In the genomic region with DNA sequence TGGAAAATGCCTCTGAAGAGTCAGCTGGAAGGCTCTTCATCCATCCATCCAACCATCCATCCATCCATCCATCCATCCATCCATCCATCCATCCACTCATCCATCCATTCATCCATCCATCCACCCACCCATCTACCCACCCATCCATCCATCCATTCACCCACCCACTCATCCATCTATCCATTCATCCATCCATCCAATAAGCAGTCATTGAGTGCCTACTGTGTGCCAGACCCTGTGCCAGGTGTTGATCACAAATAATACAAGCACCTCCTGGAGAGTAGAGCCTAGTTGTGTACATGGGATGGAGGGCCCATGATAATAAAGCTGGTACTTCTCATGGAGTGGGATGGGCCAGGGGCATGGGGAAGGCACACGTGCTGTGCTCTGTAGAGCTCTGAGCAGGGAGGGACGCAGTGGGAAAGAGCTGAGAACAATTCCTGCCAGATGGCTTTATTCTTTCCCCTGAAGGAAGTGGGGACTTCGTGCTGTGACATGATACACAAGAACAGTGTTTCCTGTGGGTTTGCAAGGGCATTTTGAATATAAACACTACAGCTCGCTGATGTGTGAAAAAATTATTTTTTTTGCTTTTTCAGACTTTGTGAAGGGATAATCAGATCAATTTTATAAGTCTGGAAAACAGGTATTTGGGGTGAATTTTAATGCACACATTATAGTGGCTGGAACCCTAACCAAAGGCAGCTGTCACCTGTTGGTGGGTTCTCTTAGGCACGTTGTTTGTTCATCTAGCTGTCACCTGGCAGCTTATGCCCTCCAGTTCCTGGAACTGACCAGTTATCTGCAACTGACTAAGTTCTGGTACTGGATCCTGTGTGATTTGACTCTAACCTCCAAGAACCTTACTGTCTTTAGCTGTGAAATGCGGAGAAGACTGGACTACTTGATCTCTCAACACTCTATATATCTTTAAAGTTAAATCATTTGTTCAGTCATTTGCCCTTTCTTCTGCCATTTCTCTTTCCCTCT, we compare ENCODE assay signal across 14 cellular contexts.
DNase-seq lines count a peak whose midpoint lies in the region; ATAC-seq and TF ChIP-seq lines count a peak whose summit lies in the region.
"Had no signal": no experiment of that assay in that cellular context is flagged by ENCODE, and none has a peak within 500 bp of the region (broad histone marks: within the 10 kb centered on the region; RNA-seq: fewer than 3 reads in every experiment).

No MANE protein-coding gene starts in this region.

- no peaks in the 10 kb centered on the region for H3K27me3 Mint-ChIP-seq in activated naive CD8-positive, alpha-beta T cell treated with anti-CD3 and anti-CD28 coated beads, Interleukin-2, amount 10 ng/mL, durations not matched to agents 7 days and 5 days
- no peaks in the 10 kb centered on the region for H3K27me3 Mint-ChIP-seq in stimulated activated memory B cell treated with anti-CD40 and anti-IgM and Interleukin-4, amounts not matched to agents 10 μg/mL and 1 μg/mL and 100 μg/mL, for 72 hours
- H3K27me3 Mint-ChIP-seq in GM23338 (ENCODE audit: insufficient read depth, low read depth, poor library complexity), result no peaks in the 10 kb centered on the region

- H3K4me2 ChIP-seq in GM23338, result no peak overlapping the region

- H3K36me3 ChIP-seq in GM23338 (ENCODE audit: insufficient read depth), result no peaks in the 10 kb centered on the region
- H3K36me3 ChIP-seq: esophagus muscularis mucosa, heart right ventricle, suprapubic skin had no signal

- H3K9me2 ChIP-seq in GM23338 (ENCODE audit: insufficient read depth), result no peaks in the 10 kb centered on the region; the same call in 1 of the 2 replicates

- H3K9me3 Mint-ChIP-seq in activated naive CD4-positive, alpha-beta T cell treated with anti-CD3 and anti-CD28 coated beads, Interleukin-2, amount 50 U/mL, for 72 hours, result peaks cover 0 to 6% of the 10 kb centered on the region in 2 donors
- H3K9me3 Mint-ChIP-seq in activated naive CD8-positive, alpha-beta T cell treated with anti-CD3 and anti-CD28 coated beads, Interleukin-2, amount 10 ng/mL, durations not matched to agents 7 days and 5 days, result no peaks in the 10 kb centered on the region
- no peaks in the 10 kb centered on the region for H3K9me3 Mint-ChIP-seq in stimulated activated memory B cell treated with anti-CD40 and anti-IgM and Interleukin-4, amounts not matched to agents 10 μg/mL and 1 μg/mL and 100 μg/mL, for 72 hours
- H3K9me3 Mint-ChIP-seq in GM23338, result no peaks in the 10 kb centered on the region; the same call in 2 of the 3 replicates

- H3K27ac ChIP-seq in GM23338 (ENCODE audit: low read depth), result no peak overlapping the region
- H3K27ac ChIP-seq: esophagus muscularis mucosa, heart right ventricle, suprapubic skin had no signal

- H3K36me3 Mint-ChIP-seq in activated naive CD4-positive, alpha-beta T cell treated with anti-CD3 and anti-CD28 coated beads, Interleukin-2, amount 50 U/mL, for 72 hours, result peaks cover 0 to 22% of the 10 kb centered on the region in 2 donors
- peaks cover 36% of the 10 kb centered on the region for H3K36me3 Mint-ChIP-seq in activated naive CD8-positive, alpha-beta T cell treated with anti-CD3 and anti-CD28 coated beads, Interleukin-2, amount 10 ng/mL, durations not matched to agents 7 days and 5 days
- H3K36me3 Mint-ChIP-seq in stimulated activated memory B cell treated with anti-CD40 and anti-IgM and Interleukin-4, amounts not matched to agents 10 μg/mL and 1 μg/mL and 100 μg/mL, for 72 hours, result peaks cover 56% of the 10 kb centered on the region
- no peaks in the 10 kb centered on the region for H3K36me3 Mint-ChIP-seq in GM23338 (ENCODE audit: low read depth)

- no peak for TF ChIP-seq CTCF in GM23338 (conservative IDR thresholded peaks at IDR 0.05; ENCODE audit: low read depth in 2 of 2)

- H3K4me1 Mint-ChIP-seq in activated naive CD8-positive, alpha-beta T cell treated with anti-CD3 and anti-CD28 coated beads, Interleukin-2, amount 10 ng/mL, durations not matched to agents 7 days and 5 days, result peaks cover 34% of the 10 kb centered on the region
- peaks cover 85% of the 10 kb centered on the region for H3K4me1 Mint-ChIP-seq in stimulated activated memory B cell treated with anti-CD40 and anti-IgM and Interleukin-4, amounts not matched to agents 10 μg/mL and 1 μg/mL and 100 μg/mL, for 72 hours
- peaks cover 13% of the 10 kb centered on the region for H3K4me1 Mint-ChIP-seq in GM23338

- no peaks in the 10 kb centered on the region for H4K20me1 ChIP-seq in GM23338 (replicated peaks; ENCODE audit: insufficient read depth)

- no peaks in the 10 kb centered on the region for H3K4me1 ChIP-seq in GM23338 (ENCODE audit: insufficient read depth)
- H3K4me1 ChIP-seq: esophagus muscularis mucosa, suprapubic skin had no signal

- DNase-seq in activated naive CD4-positive, alpha-beta T cell treated with anti-CD3 and anti-CD28 coated beads, Interleukin-2, amount 50 U/mL, for 72 hours (ENCODE audit: low spot score in 2 of 2), result no peak
- DNase-seq in activated naive CD4-positive, alpha-beta T cell (lab: John Stamatoyannopoulos, UW), result no peak
- DNase-seq in NCI-H345 treated with DMSO at 0.1 percent for 48 hours (lab: John Stamatoyannopoulos, UW; ENCODE audit: unreplicated experiment) (peak; percentile 22), SW480 (ENCODE audit: low spot score) (no peak), GM23338 (ENCODE audit: low spot score) (no peak)
- no peak for DNase-seq in activated naive CD8-positive, alpha-beta T cell treated with anti-CD3 and anti-CD28 coated beads, Interleukin-2, amount 10 ng/mL, durations not matched to agents 7 days and 5 days
- DNase-seq: amniotic stem cell; heart right ventricle; NCI-H526 treated with DMSO at 0.1 percent for 48 hours; stimulated activated CD4-positive, alpha-beta T cell treated with anti-CD3 and anti-CD28 coated beads, Interleukin-12 subunit alpha, Interleukin-12 subunit beta, amount 100 ng/mL, for 4 hours had no signal

- H3F3A ChIP-seq in GM23338 (replicated peaks; ENCODE audit: low read depth), result no peaks in the 10 kb centered on the region

- H3K79me2 ChIP-seq in GM23338 (replicated peaks; ENCODE audit: insufficient read depth), result no peaks in the 10 kb centered on the region

- POLR2A ChIA-PET in activated naive CD8-positive, alpha-beta T cell treated with anti-CD3 and anti-CD28 coated beads, Interleukin-2, amount 10 ng/mL, durations not matched to agents 7 days and 5 days (lab: Charles Lee), result interaction anchor here (0.9 kb wide), 1 partner anchor 20 kb away, joined by 3 read pairs; no protein-coding TSS in a partner anchor

- H3K4me3 ChIP-seq in GM23338, result no peak overlapping the region
- H3K4me3 ChIP-seq: esophagus muscularis mucosa, heart right ventricle, suprapubic skin had no signal

- peak; percentile 29 to 57 for ATAC-seq in activated naive CD4-positive, alpha-beta T cell treated with anti-CD3 and anti-CD28 coated beads, Interleukin-2, amount 50 U/mL, for 72 hours
- peak; percentile 66 for ATAC-seq in activated naive CD8-positive, alpha-beta T cell treated with anti-CD3 and anti-CD28 coated beads, Interleukin-2, amount 10 ng/mL, durations not matched to agents 7 days and 5 days (ENCODE audit: low read depth)
- peak; percentile 71 for ATAC-seq in stimulated activated memory B cell treated with anti-CD40 and anti-IgM and Interleukin-4, amounts not matched to agents 10 μg/mL and 1 μg/mL and 100 μg/mL, for 72 hours
- ATAC-seq in HG02870 (IDR thresholded peaks at IDR 0.05; ENCODE audit: unreplicated experiment) (no peak), GM23338 (no peak)
- ATAC-seq: heart right ventricle had no signal

- no peak overlapping the region for H2AFZ ChIP-seq in GM23338

- H3K27me3 ChIP-seq in GM23338 (ENCODE audit: insufficient read depth), result no peaks in the 10 kb centered on the region
- H3K27me3 ChIP-seq: esophagus muscularis mucosa, suprapubic skin had no signal

- H3K27ac Mint-ChIP-seq in activated naive CD4-positive, alpha-beta T cell treated with anti-CD3 and anti-CD28 coated beads, Interleukin-2, amount 50 U/mL, for 72 hours, result peak overlapping the region in 1 of 2 donors; percentile 84
- H3K27ac Mint-ChIP-seq in activated naive CD8-positive, alpha-beta T cell treated with anti-CD3 and anti-CD28 coated beads, Interleukin-2, amount 10 ng/mL, durations not matched to agents 7 days and 5 days, result peak overlapping the region; percentile 69
- peak overlapping the region; percentile 18 for H3K27ac Mint-ChIP-seq in stimulated activated memory B cell treated with anti-CD40 and anti-IgM and Interleukin-4, amounts not matched to agents 10 μg/mL and 1 μg/mL and 100 μg/mL, for 72 hours
- H3K27ac Mint-ChIP-seq in GM23338, result no peak overlapping the region

- H3K4me3 Mint-ChIP-seq in activated naive CD8-positive, alpha-beta T cell treated with anti-CD3 and anti-CD28 coated beads, Interleukin-2, amount 10 ng/mL, durations not matched to agents 7 days and 5 days, result peak overlapping the region; percentile 55
- H3K4me3 Mint-ChIP-seq in stimulated activated memory B cell treated with anti-CD40 and anti-IgM and Interleukin-4, amounts not matched to agents 10 μg/mL and 1 μg/mL and 100 μg/mL, for 72 hours, result peak overlapping the region; percentile 52
- no peak overlapping the region for H3K4me3 Mint-ChIP-seq in GM23338

TF ChIP-seq in GM23338, 12 proteins besides CTCF, POLR2A, EP300 and RAD21 (continues in another document):
- TF ChIP-seq EZH2phosphoT487 (IDR thresholded peaks at IDR 0.05; ENCODE audit: unreplicated experiment), result no peak
- TF ChIP-seq REST (IDR thresholded peaks at IDR 0.05; ENCODE audit: unreplicated experiment), result no peak
- TF ChIP-seq NANOG (IDR thresholded peaks at IDR 0.05; ENCODE audit: borderline replicate concordance), result no peak

Comparison
In these comparisons a context has a peak if more than half of its experiments do, and no peak if none do; other contexts are left out.
1. ATAC-seq: peak in activated naive CD4-positive, alpha-beta T cell treated with anti-CD3 and anti-CD28 coated beads, Interleukin-2, amount 50 U/mL, for 72 hours (2 of 2), activated naive CD8-positive, alpha-beta T cell treated with anti-CD3 and anti-CD28 coated beads, Interleukin-2, amount 10 ng/mL, durations not matched to agents 7 days and 5 days (single experiment) and stimulated activated memory B cell treated with anti-CD40 and anti-IgM and Interleukin-4, amounts not matched to agents 10 μg/mL and 1 μg/mL and 100 μg/mL, for 72 hours (single experiment); none in HG02870 (single experiment) and GM23338 (single experiment).